ENCODE assay signal across 24 cellular contexts in the genomic region with DNA sequence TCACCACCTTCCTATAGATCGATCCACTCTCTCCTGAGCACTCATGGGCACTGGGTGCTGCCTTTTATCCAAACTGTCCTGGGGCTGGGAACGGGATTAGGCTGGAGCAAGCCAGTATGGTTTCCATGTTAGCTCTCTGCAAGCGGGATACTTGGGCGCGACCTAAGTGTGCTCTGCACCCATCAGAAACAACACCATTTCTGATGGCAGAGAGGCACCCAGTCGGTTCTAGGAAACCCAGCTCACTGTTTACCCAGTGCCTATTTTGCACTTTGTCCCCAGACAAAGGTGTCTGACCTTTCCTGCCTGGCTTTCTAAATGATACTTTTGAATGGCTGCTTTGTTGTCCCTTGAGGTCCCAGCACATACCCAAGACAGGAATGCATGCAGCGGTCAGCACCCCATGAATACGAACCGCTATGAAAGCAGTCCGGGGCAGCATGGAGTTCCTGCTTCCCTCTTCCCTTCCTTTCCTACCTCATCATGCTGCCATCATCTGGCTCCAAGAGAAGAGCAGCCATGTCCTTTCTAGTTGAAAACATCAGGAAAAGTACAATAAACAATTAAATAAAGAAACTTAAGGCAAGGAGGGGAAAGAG.
DNase-seq lines count a peak whose midpoint lies in the region; ATAC-seq and TF ChIP-seq lines count a peak whose summit lies in the region.
"Had no signal": no experiment of that assay in that cellular context is flagged by ENCODE, and none has a peak within 500 bp of the region (broad histone marks: within the 10 kb centered on the region; RNA-seq: fewer than 3 reads in every experiment).

No MANE protein-coding gene starts in this region.

- H2AFZ ChIP-seq in GM23338 = no peak overlapping the region

- H3K27ac Mint-ChIP-seq in GM23338 = 0 out of 2 replicates have a peak overlapping the region, but pooled peaks have one; percentile 22
- H3K27ac Mint-ChIP-seq in progenitor cell of endocrine pancreas = peak overlapping the region; percentile 81
- H3K27ac Mint-ChIP-seq: CD14-positive monocyte; CD8-positive, alpha-beta memory T cell had no signal

- H3K27me3 ChIP-seq in GM23338 (ENCODE audit: insufficient read depth) = no peaks in the 10 kb centered on the region
- H3K27me3 ChIP-seq: BE2C had no signal

- intact Hi-C loops in left colon (cut with DNase I, micrococcal nuclease) = no loop called here

- H3K9me2 ChIP-seq in GM23338 (ENCODE audit: insufficient read depth) = no peaks in the 10 kb centered on the region

- H3K27ac ChIP-seq in GM23338 (ENCODE audit: low read depth) = no peak overlapping the region

- DNase-seq in GM23338 (ENCODE audit: low spot score) (no peak), left colon (no peak), mucosa of gallbladder (ENCODE audit: low spot score) (peak; percentile 35), progenitor cell of endocrine pancreas (ENCODE audit: low spot score, unreplicated experiment) (no peak), NCI-H345 treated with DMSO at 0.1 percent for 48 hours (lab: John Stamatoyannopoulos, UW; ENCODE audit: unreplicated experiment) (no peak)
- no peak for DNase-seq in stimulated activated CD4-positive, alpha-beta T cell treated with anti-CD3 and anti-CD28 coated beads, Interleukin-1b, Interleukin-23, amount 100 ng/mL, for 48 hours
- no peak for DNase-seq in activated naive CD4-positive, alpha-beta T cell treated with anti-CD3 and anti-CD28 coated beads, Interleukin-2, amount 50 U/mL, for 16 hours
- DNase-seq: 8988T; ACHN; BE2C; CD8-positive, alpha-beta memory T cell; H7; KBM-7; MV-4-11; NCI-H1105; NCI-H1436 treated with DMSO at 0.1 percent for 48 hours; NCI-H187 treated with DMSO at 0.1 percent for 48 hours; NCI-H446; NCI-H524 treated with DMSO at 0.1 percent for 48 hours; NCI-H82; NK-92 treated with Interleukin-12 subunit alpha and Interleukin-12 subunit beta, amount 100 ng/mL, for 24 hours; Right ventricle myocardium superior; RPMI8226 had no signal

- H3K4me3 Mint-ChIP-seq in GM23338 = no peak overlapping the region
- peak overlapping the region; percentile 0 for H3K4me3 Mint-ChIP-seq in progenitor cell of endocrine pancreas (ENCODE audit: low read depth)
- H3K4me3 Mint-ChIP-seq: CD14-positive monocyte; CD8-positive, alpha-beta memory T cell had no signal

- peaks cover 4% of the 10 kb centered on the region; the same call in 1 of the 2 replicates for H3K4me1 ChIP-seq in GM23338 (ENCODE audit: insufficient read depth)

- ATAC-seq in GM23338 (no peak), left colon (peak; percentile 74)

- H3K36me3 ChIP-seq in GM23338 (ENCODE audit: insufficient read depth) = no peaks in the 10 kb centered on the region
- H3K36me3 ChIP-seq: BE2C had no signal

- no peak overlapping the region for H3K4me3 ChIP-seq in GM23338

- peaks cover 25% of the 10 kb centered on the region for H3K4me1 Mint-ChIP-seq in GM23338
- H3K4me1 Mint-ChIP-seq in progenitor cell of endocrine pancreas (ENCODE audit: low read depth) = peaks cover 46% of the 10 kb centered on the region
- H3K4me1 Mint-ChIP-seq: CD14-positive monocyte; CD8-positive, alpha-beta memory T cell had no signal

- no peaks in the 10 kb centered on the region for H3F3A ChIP-seq in GM23338 (replicated peaks; ENCODE audit: low read depth)

- H3K9me3 Mint-ChIP-seq in GM23338 (no peaks in the 10 kb centered on the region; the same call in 2 of the 3 replicates), progenitor cell of endocrine pancreas (ENCODE audit: low read depth) (no peaks in the 10 kb centered on the region)
- H3K9me3 Mint-ChIP-seq: CD8-positive, alpha-beta memory T cell had no signal

- H4K20me1 ChIP-seq in GM23338 (replicated peaks; ENCODE audit: insufficient read depth) = no peaks in the 10 kb centered on the region; the same call in 1 of the 2 replicates

- H3K27me3 Mint-ChIP-seq in GM23338 (ENCODE audit: insufficient read depth, low read depth, poor library complexity) (peaks cover 14% of the 10 kb centered on the region), progenitor cell of endocrine pancreas (no peaks in the 10 kb centered on the region)

- H3K79me2 ChIP-seq in GM23338 (replicated peaks; ENCODE audit: insufficient read depth) = no peaks in the 10 kb centered on the region

- H3K36me3 Mint-ChIP-seq in GM23338 (ENCODE audit: low read depth) (no peaks in the 10 kb centered on the region), progenitor cell of endocrine pancreas (ENCODE audit: insufficient read depth) (no peaks in the 10 kb centered on the region)
- H3K36me3 Mint-ChIP-seq: CD14-positive monocyte; CD8-positive, alpha-beta memory T cell had no signal

- H3K4me2 ChIP-seq in GM23338 = no peak overlapping the region

- no peak for TF ChIP-seq CTCF in GM23338 (conservative IDR thresholded peaks at IDR 0.05; ENCODE audit: low read depth in 2 of 2)
- no peak for TF ChIP-seq CTCF in progenitor cell of endocrine pancreas (IDR thresholded peaks at IDR 0.05; ENCODE audit: unreplicated experiment)

TF ChIP-seq in GM23338, 12 proteins besides CTCF, POLR2A, EP300 and RAD21 (continues in another document):
- TF ChIP-seq CREB1 (CRISPR knock-in tag; IDR thresholded peaks at IDR 0.05; ENCODE audit: low read depth) = no peak
- TF ChIP-seq, protein P1, sequence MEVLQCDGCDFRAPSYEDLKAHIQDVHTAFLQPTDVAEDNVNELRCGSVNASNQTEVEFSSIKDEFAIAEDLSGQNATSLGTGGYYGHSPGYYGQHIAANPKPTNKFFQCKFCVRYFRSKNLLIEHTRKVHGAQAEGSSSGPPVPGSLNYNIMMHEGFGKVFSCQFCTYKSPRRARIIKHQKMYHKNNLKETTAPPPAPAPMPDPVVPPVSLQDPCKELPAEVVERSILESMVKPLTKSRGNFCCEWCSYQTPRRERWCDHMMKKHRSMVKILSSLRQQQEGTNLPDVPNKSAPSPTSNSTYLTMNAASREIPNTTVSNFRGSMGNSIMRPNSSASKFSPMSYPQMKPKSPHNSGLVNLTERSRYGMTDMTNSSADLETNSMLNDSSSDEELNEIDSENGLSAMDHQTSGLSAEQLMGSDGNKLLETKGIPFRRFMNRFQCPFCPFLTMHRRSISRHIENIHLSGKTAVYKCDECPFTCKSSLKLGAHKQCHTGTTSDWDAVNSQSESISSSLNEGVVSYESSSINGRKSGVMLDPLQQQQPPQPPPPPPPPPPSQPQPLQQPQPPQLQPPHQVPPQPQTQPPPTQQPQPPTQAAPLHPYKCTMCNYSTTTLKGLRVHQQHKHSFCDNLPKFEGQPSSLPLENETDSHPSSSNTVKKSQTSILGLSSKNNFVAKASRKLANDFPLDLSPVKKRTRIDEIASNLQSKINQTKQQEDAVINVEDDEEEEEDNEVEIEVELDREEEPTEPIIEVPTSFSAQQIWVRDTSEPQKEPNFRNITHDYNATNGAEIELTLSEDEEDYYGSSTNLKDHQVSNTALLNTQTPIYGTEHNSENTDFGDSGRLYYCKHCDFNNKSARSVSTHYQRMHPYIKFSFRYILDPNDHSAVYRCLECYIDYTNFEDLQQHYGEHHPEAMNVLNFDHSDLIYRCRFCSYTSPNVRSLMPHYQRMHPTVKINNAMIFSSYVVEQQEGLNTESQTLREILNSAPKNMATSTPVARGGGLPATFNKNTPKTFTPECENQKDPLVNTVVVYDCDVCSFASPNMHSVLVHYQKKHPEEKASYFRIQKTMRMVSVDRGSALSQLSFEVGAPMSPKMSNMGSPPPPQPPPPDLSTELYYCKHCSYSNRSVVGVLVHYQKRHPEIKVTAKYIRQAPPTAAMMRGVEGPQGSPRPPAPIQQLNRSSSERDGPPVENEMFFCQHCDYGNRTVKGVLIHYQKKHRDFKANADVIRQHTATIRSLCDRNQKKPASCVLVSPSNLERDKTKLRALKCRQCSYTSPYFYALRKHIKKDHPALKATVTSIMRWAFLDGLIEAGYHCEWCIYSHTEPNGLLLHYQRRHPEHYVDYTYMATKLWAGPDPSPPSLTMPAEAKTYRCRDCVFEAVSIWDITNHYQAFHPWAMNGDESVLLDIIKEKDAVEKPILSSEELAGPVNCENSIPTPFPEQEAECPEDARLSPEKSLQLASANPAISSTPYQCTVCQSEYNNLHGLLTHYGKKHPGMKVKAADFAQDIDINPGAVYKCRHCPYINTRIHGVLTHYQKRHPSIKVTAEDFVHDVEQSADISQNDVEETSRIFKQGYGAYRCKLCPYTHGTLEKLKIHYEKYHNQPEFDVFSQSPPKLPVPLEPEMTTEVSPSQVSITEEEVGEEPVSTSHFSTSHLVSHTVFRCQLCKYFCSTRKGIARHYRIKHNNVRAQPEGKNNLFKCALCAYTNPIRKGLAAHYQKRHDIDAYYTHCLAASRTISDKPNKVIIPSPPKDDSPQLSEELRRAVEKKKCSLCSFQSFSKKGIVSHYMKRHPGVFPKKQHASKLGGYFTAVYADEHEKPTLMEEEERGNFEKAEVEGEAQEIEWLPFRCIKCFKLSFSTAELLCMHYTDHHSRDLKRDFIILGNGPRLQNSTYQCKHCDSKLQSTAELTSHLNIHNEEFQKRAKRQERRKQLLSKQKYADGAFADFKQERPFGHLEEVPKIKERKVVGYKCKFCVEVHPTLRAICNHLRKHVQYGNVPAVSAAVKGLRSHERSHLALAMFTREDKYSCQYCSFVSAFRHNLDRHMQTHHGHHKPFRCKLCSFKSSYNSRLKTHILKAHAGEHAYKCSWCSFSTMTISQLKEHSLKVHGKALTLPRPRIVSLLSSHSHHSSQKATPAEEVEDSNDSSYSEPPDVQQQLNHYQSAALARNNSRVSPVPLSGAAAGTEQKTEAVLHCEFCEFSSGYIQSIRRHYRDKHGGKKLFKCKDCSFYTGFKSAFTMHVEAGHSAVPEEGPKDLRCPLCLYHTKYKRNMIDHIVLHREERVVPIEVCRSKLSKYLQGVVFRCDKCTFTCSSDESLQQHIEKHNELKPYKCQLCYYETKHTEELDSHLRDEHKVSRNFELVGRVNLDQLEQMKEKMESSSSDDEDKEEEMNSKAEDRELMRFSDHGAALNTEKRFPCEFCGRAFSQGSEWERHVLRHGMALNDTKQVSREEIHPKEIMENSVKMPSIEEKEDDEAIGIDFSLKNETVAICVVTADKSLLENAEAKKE (CRISPR knock-in tag; IDR thresholded peaks at IDR 0.05) = no peak
- no peak for TF ChIP-seq EZH2phosphoT487 (IDR thresholded peaks at IDR 0.05; ENCODE audit: unreplicated experiment)
- TF ChIP-seq, protein P2, sequence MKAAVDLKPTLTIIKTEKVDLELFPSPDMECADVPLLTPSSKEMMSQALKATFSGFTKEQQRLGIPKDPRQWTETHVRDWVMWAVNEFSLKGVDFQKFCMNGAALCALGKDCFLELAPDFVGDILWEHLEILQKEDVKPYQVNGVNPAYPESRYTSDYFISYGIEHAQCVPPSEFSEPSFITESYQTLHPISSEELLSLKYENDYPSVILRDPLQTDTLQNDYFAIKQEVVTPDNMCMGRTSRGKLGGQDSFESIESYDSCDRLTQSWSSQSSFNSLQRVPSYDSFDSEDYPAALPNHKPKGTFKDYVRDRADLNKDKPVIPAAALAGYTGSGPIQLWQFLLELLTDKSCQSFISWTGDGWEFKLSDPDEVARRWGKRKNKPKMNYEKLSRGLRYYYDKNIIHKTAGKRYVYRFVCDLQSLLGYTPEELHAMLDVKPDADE (IDR thresholded peaks at IDR 0.05) = no peak
